28 cellular contexts compared by ENCODE assay signal in genomic region chr2:86097114-86097896, GRCh38.
"Had no signal": no experiment of that assay in that cellular context is flagged by ENCODE, and none has a peak within 500 bp of the region (broad histone marks: within the 10 kb centered on the region; RNA-seq: fewer than 3 reads in every experiment).

No MANE protein-coding gene starts in this region.

- H3K9me3 Mint-ChIP-seq: activated CD4-positive, alpha-beta memory T cell treated with anti-CD3 and anti-CD28 coated beads for 36 hours; activated naive CD4-positive, alpha-beta T cell treated with anti-CD3 and anti-CD28 coated beads, Interleukin-2, amount 50 U/mL, for 24 hours had no signal

- H3K27ac ChIP-seq: brain microvascular endothelial cell, cardiac muscle cell, Peyer's patch, RWPE1, SJCRH30 had no signal

- H3K9ac ChIP-seq: SK-N-SH had no signal

- H3K27me3 ChIP-seq: brain microvascular endothelial cell, cardiac muscle cell, Peyer's patch, SJCRH30 had no signal

- H3K9me3 ChIP-seq: Peyer's patch, SJCRH30, SK-N-SH had no signal

- H3K4me1 ChIP-seq: Peyer's patch, SJCRH30 had no signal

- H3K4me3 Mint-ChIP-seq: activated CD4-positive, alpha-beta memory T cell treated with anti-CD3 and anti-CD28 coated beads for 36 hours; activated CD4-positive, alpha-beta T cell treated with anti-CD3 and anti-CD28 coated beads, Interleukin-2, amount 10 ng/mL, durations not matched to agents 7 days and 5 days; activated naive CD4-positive, alpha-beta T cell treated with anti-CD3 and anti-CD28 coated beads, Interleukin-2, amount 50 U/mL, for 24 hours; activated T-helper 1 cell treated with anti-CD3 and anti-CD28 coated beads, Interleukin-12 subunit alpha, Interleukin-12 subunit beta, Interleukin-2, Interleukin-4 antibody, amounts not matched to agents 30 ng/mL and 10 ng/mL and 1 ng/mL, durations not matched to agents 14 hours and 24 hours and 36 hours had no signal

- H3K4me3 ChIP-seq: cardiac muscle cell, Peyer's patch, SJCRH30 had no signal

- H3K27ac Mint-ChIP-seq: activated CD4-positive, alpha-beta memory T cell treated with anti-CD3 and anti-CD28 coated beads for 36 hours; activated CD4-positive, alpha-beta T cell treated with anti-CD3 and anti-CD28 coated beads, Interleukin-2, amount 10 ng/mL, durations not matched to agents 7 days and 5 days; activated naive CD4-positive, alpha-beta T cell treated with anti-CD3 and anti-CD28 coated beads, Interleukin-2, amount 50 U/mL, for 24 hours; activated T-helper 1 cell treated with anti-CD3 and anti-CD28 coated beads, Interleukin-12 subunit alpha, Interleukin-12 subunit beta, Interleukin-2, Interleukin-4 antibody, amounts not matched to agents 30 ng/mL and 10 ng/mL and 1 ng/mL, durations not matched to agents 14 hours and 24 hours and 36 hours had no signal

- H3K9me2 ChIP-seq: SK-N-SH had no signal

- DNase-seq: activated CD4-positive, alpha-beta memory T cell treated with anti-CD3 and anti-CD28 coated beads for 36 hours; activated CD4-positive, alpha-beta T cell treated with anti-CD3 and anti-CD28 coated beads, Interleukin-2, amount 10 ng/mL, durations not matched to agents 7 days and 5 days; activated CD4-positive, CD25-positive, alpha-beta regulatory T cell; activated CD8-positive, alpha-beta memory T cell treated with anti-CD3 and anti-CD28 coated beads for 24 hours; activated effector memory CD4-positive, alpha-beta T cell treated with Interleukin-2 at 50 U/mL for 16 hours; activated naive CD4-positive, alpha-beta T cell; brain microvascular endothelial cell; cerebellar nuclear complex; KG1; NCI-H1092; NCI-H1417; NCI-H1930; NCI-H2107; NCI-H2171 treated with DMSO at 0.1 percent for 48 hours; NCI-H226; NCI-H526 treated with DMSO at 0.1 percent for 48 hours; NK-92 treated with Interleukin-12 subunit alpha and Interleukin-12 subunit beta, amount 100 ng/mL, for 24 hours; OCI-M1; Peyer's patch; Right ventricle myocardium superior; SJCRH30; SK-N-SH; T-helper 1 cell had no signal

- FAIRE-seq: colon had no signal

- H3K27me3 Mint-ChIP-seq: activated CD4-positive, alpha-beta memory T cell treated with anti-CD3 and anti-CD28 coated beads for 36 hours; activated CD4-positive, alpha-beta T cell treated with anti-CD3 and anti-CD28 coated beads, Interleukin-2, amount 10 ng/mL, durations not matched to agents 7 days and 5 days; activated naive CD4-positive, alpha-beta T cell treated with anti-CD3 and anti-CD28 coated beads, Interleukin-2, amount 50 U/mL, for 24 hours had no signal

- H3K4me2 ChIP-seq: SK-N-SH had no signal
